In the genomic region with DNA sequence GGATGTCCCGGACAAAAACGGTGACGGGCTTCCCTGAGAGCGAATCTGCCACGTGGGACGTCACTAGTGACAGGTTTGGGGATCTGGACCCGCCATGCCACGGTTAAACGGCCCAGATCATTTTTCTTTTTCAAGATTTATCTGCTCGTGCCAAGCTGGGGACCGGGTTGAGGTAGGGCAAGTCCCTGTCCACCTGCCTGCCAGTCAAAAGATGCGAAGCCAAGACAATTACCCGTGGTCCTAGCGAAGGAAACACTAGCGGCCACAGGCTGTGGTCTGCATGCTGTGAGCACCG, we compare ENCODE assay signal across 8 cellular contexts. TPM values are rescaled to one million over a fixed set of nuclear protein-coding genes. Genes with fewer than 3 reads are reported as not detected.
DNase-seq lines count a peak whose midpoint lies in the region; ATAC-seq and TF ChIP-seq lines count a peak whose summit lies in the region.

No MANE protein-coding gene starts in this region.

- no peaks in the 10 kb centered on the region for H4K20me1 ChIP-seq in HCT116 (ENCODE audit: insufficient read depth)

- in situ Hi-C loops in astrocyte of the spinal cord (cut with HindIII; ENCODE audit: low sequenced_read_pairs): no loop called here

- H3K27me3 ChIP-seq in A673 (replicated peaks; ENCODE audit: insufficient read depth, low read depth, low read length, poor library complexity) (peaks cover 28% of the 10 kb centered on the region), HCT116 (ENCODE audit: insufficient read depth, low read length) (peaks cover 16% of the 10 kb centered on the region; the same call in 1 of the 2 replicates), lung (ENCODE audit: control insufficient read depth, insufficient read depth) (no peaks in the 10 kb centered on the region), uterus (no peaks in the 10 kb centered on the region)

- ATAC-seq in HCT116 (no peak), lung (ENCODE audit: insufficient read depth, low FRiP score) (no peak)

- CTCF ChIA-PET in A673 (lab: Charles Lee) (interaction anchor here (0.8 kb wide), 1 partner anchor 91 kb away, joined by 4 read pairs; a partner anchor contains a TSS), HCT116 (lab: Charles Lee) (no interaction called here)

- H3K27ac ChIP-seq in A673 (ENCODE audit: low read depth, low read length, poor library complexity, severe bottlenecking) (no peak overlapping the region), HCT116 (ENCODE audit: low read depth, low read length) (no peak overlapping the region), lung (ENCODE audit: low read depth in 1 of 2, low read length in 1 of 2) (peak overlapping the region in 1 of 2 donors; percentile 87), uterus (peak overlapping the region; percentile 64 to 73)

- H3K4me2 ChIP-seq in HCT116 (ENCODE audit: low read length): peak overlapping the region; percentile 87

- DNase-seq in A673 (ENCODE audit: low spot score) (no peak), HCT116 (ENCODE audit: low read depth, low spot score) (no peak), astrocyte of the spinal cord (ENCODE audit: low read depth, low spot score) (no peak), lung (ENCODE audit: low spot score) (no peak), uterus (peak in 1 of 2 donors; percentile 38), NCI-H146 treated with DMSO at 0.1 percent for 48 hours (lab: John Stamatoyannopoulos, UW; ENCODE audit: unreplicated experiment) (no peak), HUDEP-2 (lab: John Stamatoyannopoulos, UW; ENCODE audit: unreplicated experiment in 76 of 76) (no peak), A172 (ENCODE audit: low spot score) (no peak)

- H3K9me3 ChIP-seq in A673 (ENCODE audit: low read depth, low read length, poor library complexity, severe bottlenecking) (no peaks in the 10 kb centered on the region), HCT116 (ENCODE audit: control insufficient read depth in 1 of 2, insufficient read depth in 1 of 2, low read depth in 1 of 2, low read length in 2 of 2) (no peaks in the 10 kb centered on the region), lung (ENCODE audit: control insufficient read depth in 2 of 2, insufficient read depth in 1 of 2, low read length in 1 of 2) (no peaks in the 10 kb centered on the region), uterus (no peaks in the 10 kb centered on the region)

- no peak for TF ChIP-seq CTCF in A673 (conservative IDR thresholded peaks at IDR 0.05; ENCODE audit: low read depth, low read length)
- TF ChIP-seq CTCF in HCT116 (IDR thresholded peaks at IDR 0.05 in 2 of 3, conservative IDR thresholded peaks at IDR 0.05 in 1 of 3; ENCODE audit: borderline replicate concordance in 1 of 3, insufficient read depth in 1 of 3, low read depth in 2 of 3, low read length in 2 of 3): no peak
- no peak for TF ChIP-seq CTCF in astrocyte of the spinal cord (IDR thresholded peaks at IDR 0.05; ENCODE audit: low read depth, low read length)
- no peak for TF ChIP-seq CTCF in lung (IDR thresholded peaks at IDR 0.05; ENCODE audit: control extremely low read depth, extremely low read depth)
- TF ChIP-seq CTCF in uterus (IDR thresholded peaks at IDR 0.05): no peak

- H3K4me1 ChIP-seq in A673 (ENCODE audit: insufficient read depth, low read length, poor library complexity, severe bottlenecking) (peaks cover 18% of the 10 kb centered on the region), HCT116 (ENCODE audit: control insufficient read depth in 1 of 2, insufficient read depth in 2 of 2, low read length in 2 of 2) (peaks cover 9 to 25% of the 10 kb centered on the region in 2 experiments), lung (ENCODE audit: control insufficient read depth in 2 of 2, insufficient read depth in 2 of 2, low read length in 2 of 2) (peaks cover 0 to 16% of the 10 kb centered on the region in 2 donors), uterus (peaks cover 0 to 7% of the 10 kb centered on the region in 2 donors)

- no peak overlapping the region for H3K9ac ChIP-seq in HCT116 (ENCODE audit: low read length)

- TF ChIP-seq POLR2A in HCT116 (IDR thresholded peaks at IDR 0.05; ENCODE audit: borderline replicate concordance, extremely low read depth, insufficient read depth, insufficient read length): no peak
- TF ChIP-seq POLR2A in uterus (IDR thresholded peaks at IDR 0.05): no peak

- BruUV-seq in A673 (replicated peaks; lab: Mats Ljungman, UMichigan) (no TSS peak), HCT116 (replicated peaks; lab: Mats Ljungman, UMichigan) (no TSS peak)

- no peak for TF ChIP-seq RAD21 in HCT116 (IDR thresholded peaks at IDR 0.05; ENCODE audit: low read depth)

- RAD21 ChIA-PET in HCT116 (lab: Charles Lee; ENCODE audit: low non-redundant PET in 1 of 2, low total read pairs in 2 of 2, uncharacterized antibody in 2 of 2, unreplicated experiment in 2 of 2): no interaction called here

- POLR2A ChIA-PET in A673 (lab: Charles Lee; ENCODE audit: low non-redundant PET): no interaction called here
- POLR2A ChIA-PET in HCT116 (lab: Charles Lee): no interaction called here

- WGBS in lung, 2 donors: 0 to 1% methylated on average over 16 of the region's 16 CpGs

- H3K79me2 ChIP-seq in HCT116 (ENCODE audit: insufficient read depth, low read length): no peaks in the 10 kb centered on the region

- H3K4me3 ChIP-seq in A673 (ENCODE audit: low read depth, low read length, poor library complexity, severe bottlenecking) (peak overlapping the region; percentile 49), HCT116 (replicated peaks in 1 of 2; ENCODE audit: low read depth in 1 of 2, low read length in 2 of 2) (peak overlapping the region in 1 of 2 experiments; percentile 58), astrocyte of the spinal cord (ENCODE audit: low read depth, low read length) (peak overlapping the region; percentile 49), lung (peak overlapping the region; percentile 70), uterus (peak overlapping the region; percentile 53 to 63)

- H3K36me3 ChIP-seq in A673 (ENCODE audit: insufficient read depth, low read length, poor library complexity, severe bottlenecking): no peaks in the 10 kb centered on the region
- H3K36me3 ChIP-seq in HCT116 (ENCODE audit: control insufficient read depth in 1 of 2, insufficient read depth in 2 of 2, low read length in 2 of 2): no peaks in the 10 kb centered on the region
- no peaks in the 10 kb centered on the region for H3K36me3 ChIP-seq in lung (ENCODE audit: control insufficient read depth in 2 of 2, insufficient read depth in 2 of 2, low read length in 2 of 2)
- H3K36me3 ChIP-seq in uterus: no peaks in the 10 kb centered on the region

- H2AFZ ChIP-seq in HCT116 (ENCODE audit: low read depth, low read length, poor library complexity, severe bottlenecking): no peak overlapping the region

- H3K9me2 ChIP-seq in HCT116 (ENCODE audit: insufficient read depth): no peaks in the 10 kb centered on the region

- intact Hi-C loops in A673 (cut with micrococcal nuclease; ENCODE audit: unreplicated experiment): no loop called here
- intact Hi-C loops in HCT116 (cut with micrococcal nuclease): no loop called here
- intact Hi-C loops in uterus (cut with DNase I; ENCODE audit: low total_unique reads): no loop called here

TF ChIP-seq in HCT116, 20 proteins besides CTCF, POLR2A, EP300 and RAD21:
- TF ChIP-seq POLR2AphosphoS5 (IDR thresholded peaks at IDR 0.05; ENCODE audit: low read depth, low read length) (no peak), ELF1 (IDR thresholded peaks at IDR 0.05; ENCODE audit: borderline replicate concordance, low read depth) (no peak)

RNA-seq across cellular contexts. Expression of a gene that starts 0.9 kb away (rescaled TPM):
- total RNA-seq in A673 (2021) (4.1 and 6.9 TPM in 2 replicates), HCT116 (2021; ENCODE audit: unreplicated experiment) (4.8 TPM), lung (10 to 100 TPM in 1 of 2 donors, 1 to 10 TPM in 1; 2.4 to 12.0 TPM), uterus (10 to 100 TPM in 1 of 4 donors, 1 to 10 TPM in 2, not detected in 1; 3.0 to 10.3 (median 3.5) TPM)
- 3.1 and 4.0 TPM in 2 replicates for polyA plus RNA-seq in HCT116 (2012)
- 10 to 100 TPM in 1 of 2 donors, 1 to 10 TPM in 1; 8.3 to 24.6 TPM for polyA plus RNA-seq in lung
- 1.6 and 2.1 TPM in 2 replicates for total RNA-seq in A172 (2014; rRNA removed; shearing (Covaris generic))

Comparison
In these comparisons a context has a peak if more than half of its experiments do, and no peak if none do; other contexts are left out.
1. H3K27ac ChIP-seq: peak in uterus (2 of 2); none in A673 (single experiment) and HCT116 (single experiment).